17 cellular contexts compared by ENCODE assay signal in the genomic region with DNA sequence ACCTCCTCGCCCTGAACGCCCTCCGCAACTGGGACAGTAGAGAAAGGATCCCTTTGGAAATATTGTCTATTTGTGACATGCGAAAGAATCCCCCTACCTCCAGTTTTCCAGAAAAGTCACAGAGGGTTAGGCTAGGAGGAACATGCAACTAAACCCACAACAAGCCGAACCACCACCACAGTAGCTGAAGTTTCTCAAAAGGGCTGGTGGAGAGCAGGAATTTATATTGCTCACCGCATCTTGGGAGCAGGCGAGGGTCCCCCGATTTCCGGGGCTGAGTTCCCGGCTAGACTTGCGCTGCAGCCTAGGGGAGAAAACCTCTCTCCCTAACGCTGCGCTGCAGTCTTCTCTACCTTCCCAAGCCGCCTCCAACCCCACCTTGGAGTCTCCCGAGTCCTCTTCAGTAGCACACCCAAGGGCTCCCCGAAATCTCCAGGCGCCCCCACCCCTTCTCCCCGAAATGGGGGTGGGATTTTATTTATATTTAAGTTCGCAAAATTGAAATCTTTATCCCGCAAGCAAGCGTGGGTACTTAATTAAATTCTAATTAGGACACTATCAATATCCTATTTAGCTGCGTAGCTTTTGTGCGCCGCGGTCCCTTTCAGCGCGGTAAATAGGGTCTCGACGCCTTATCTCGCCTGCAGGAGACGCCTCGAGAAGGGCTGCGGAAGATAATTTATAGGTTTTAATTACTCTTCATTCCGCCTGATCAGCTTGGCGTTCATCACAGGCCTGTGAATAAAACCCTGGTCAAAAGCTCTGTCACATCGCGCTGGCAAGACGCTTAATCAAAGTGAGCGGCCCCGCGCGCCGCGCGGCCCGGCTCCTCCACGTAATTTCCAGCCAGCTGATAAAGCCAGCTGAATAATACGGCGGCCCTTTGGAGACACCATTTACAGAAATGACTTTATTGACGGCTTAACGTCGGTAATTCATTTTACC. TPM values are rescaled to one million over a fixed set of nuclear protein-coding genes. Genes with fewer than 3 reads are reported as not detected.
DNase-seq lines count a peak whose midpoint lies in the region; ATAC-seq, FAIRE-seq and TF ChIP-seq lines count a peak whose summit lies in the region.
"Had no signal": no experiment of that assay in that cellular context is flagged by ENCODE, and none has a peak within 500 bp of the region (broad histone marks: within the 10 kb centered on the region; RNA-seq: fewer than 3 reads in every experiment).

No MANE protein-coding gene starts in this region.

- ATAC-seq in HG03175 (IDR thresholded peaks at IDR 0.05; ENCODE audit: unreplicated experiment), result no peak
- ATAC-seq: left lobe of liver, right cardiac atrium had no signal

- peaks cover 53% of the 10 kb centered on the region for H3K4me1 Mint-ChIP-seq in brain
- peaks cover 66% of the 10 kb centered on the region for H3K4me1 Mint-ChIP-seq in nephron progenitor cell

- no peaks in the 10 kb centered on the region for H3K36me3 Mint-ChIP-seq in brain
- no peaks in the 10 kb centered on the region for H3K36me3 Mint-ChIP-seq in nephron progenitor cell (ENCODE audit: low read depth)

- H3K27me3 Mint-ChIP-seq in brain (peaks cover 97% of the 10 kb centered on the region), nephron progenitor cell (ENCODE audit: low read depth, poor library complexity) (peaks cover 97% of the 10 kb centered on the region)

- H3K4me3 Mint-ChIP-seq in brain (peak overlapping the region in 3 of 5 experiments; percentile 36 to 81 (median 50)), nephron progenitor cell (no peak overlapping the region)

- H3K9me3 Mint-ChIP-seq in brain, result peaks cover 0 to 9% (median 3%) of the 10 kb centered on the region in 5 experiments
- peaks cover 4% of the 10 kb centered on the region for H3K9me3 Mint-ChIP-seq in nephron progenitor cell

- FAIRE-seq in GM19239 (lab: Jason Lieb, UNC), result no peak
- FAIRE-seq: bronchial epithelial cell, HTR-8/SVneo had no signal

- TF ChIP-seq CTCF in brain (conservative IDR thresholded peaks at IDR 0.05) (no peak), nephron progenitor cell (IDR thresholded peaks at IDR 0.05) (no peak)

- no peak overlapping the region for H3K27ac Mint-ChIP-seq in brain
- H3K27ac Mint-ChIP-seq in nephron progenitor cell, result no peak overlapping the region

- DNase-seq in NCI-H82 (lab: John Stamatoyannopoulos, UW), result peak; percentile 72
- no peak for DNase-seq in NCI-H82 treated with DMSO at 0.1 percent for 48 hours (lab: John Stamatoyannopoulos, UW; ENCODE audit: unreplicated experiment)
- DNase-seq in ELF-1 (ENCODE audit: low read depth, low spot score), result peak; percentile 35
- DNase-seq in nephron progenitor cell, result peak; percentile 41
- DNase-seq in GOT3 (lab: John Stamatoyannopoulos, UW), result no peak
- no peak for DNase-seq in GM19239 (ENCODE audit: insufficient read length, low spot score)
- DNase-seq: activated naive CD4-positive, alpha-beta T cell treated with anti-CD3 and anti-CD28 coated beads, Interleukin-2, amount 50 U/mL, for 16 hours; GM23248; hypothalamus; right cardiac atrium; stimulated activated CD4-positive, alpha-beta T cell treated with anti-CD3 and anti-CD28 coated beads, Interleukin-2, amount 100 ng/mL, for 48 hours; tibial artery had no signal

RNA-seq across cellular contexts. Expression of a gene that starts 2.0 kb away (rescaled TPM):
- polyA plus RNA-seq in brain (ENCODE audit: insufficient read depth, low read depth, low replicate concordance), result not detected
- polyA plus RNA-seq: right cardiac atrium had no signal

Comparison
In these comparisons a context has a peak if more than half of its experiments do, and no peak if none do; other contexts are left out.
1. DNase-seq: peak in NCI-H82 (single experiment), ELF-1 (single experiment) and nephron progenitor cell (single experiment); none in NCI-H82 treated with DMSO at 0.1 percent for 48 hours (single experiment), GOT3 (single experiment) and GM19239 (single experiment).